ENCODE assay signal across 21 cellular contexts in genomic region chr11:61739966-61740365, GRCh38. TPM values are rescaled to one million over a fixed set of nuclear protein-coding genes. Genes with fewer than 3 reads are reported as not detected.
"Had no signal": no experiment of that assay in that cellular context is flagged by ENCODE, and none has a peak within 500 bp of the region (broad histone marks: within the 10 kb centered on the region; RNA-seq: fewer than 3 reads in every experiment).

No MANE protein-coding gene starts in this region.

- H3K4me2 ChIP-seq: neural progenitor cell had no signal

- H3K4me1 ChIP-seq: ascending aorta, gastrocnemius medialis, neural progenitor cell, prostate gland, tibial nerve had no signal

- H3K36me3 ChIP-seq: neural progenitor cell had no signal

- H3K27ac ChIP-seq: ascending aorta, gastrocnemius medialis, neural progenitor cell, prostate gland, tibial nerve had no signal

- FAIRE-seq: colon had no signal

- DNase-seq: activated CD4-positive, alpha-beta memory T cell treated with anti-CD3 and anti-CD28 coated beads for 36 hours; activated CD4-positive, alpha-beta T cell treated with anti-CD3 and anti-CD28 coated beads for 4 hours; activated CD4-positive, CD25-positive, alpha-beta regulatory T cell; activated CD8-positive, alpha-beta memory T cell treated with anti-CD3 and anti-CD28 coated beads, Interleukin-2, amount 10 ng/mL, durations not matched to agents 7 days and 5 days; activated effector memory CD4-positive, alpha-beta T cell treated with anti-CD3 and anti-CD28 coated beads, Interleukin-2, amount 50 U/mL, for 16 hours; activated T-cell treated with anti-CD3 and anti-CD28 coated beads for 4 hours; dorsolateral prefrontal cortex; esophagus squamous epithelium; gastrocnemius medialis; hippocampal formation; naive thymus-derived CD8-positive, alpha-beta T cell; stimulated activated CD4-positive, alpha-beta T cell treated with anti-CD3 and anti-CD28 coated beads, Interleukin-4, amount 100 ng/mL, for 4 hours; stimulated activated naive CD8-positive, alpha-beta T cell treated with anti-CD3 and anti-CD28 coated beads, Interleukin-15, amount 100 ng/mL, for 72 hours; SW 1271; T-helper 17 cell had no signal

- H3K9ac ChIP-seq: neural progenitor cell had no signal

- ATAC-seq: activated CD8-positive, alpha-beta memory T cell treated with anti-CD3 and anti-CD28 coated beads, Interleukin-2, amount 10 ng/mL, durations not matched to agents 7 days and 5 days; gastrocnemius medialis; naive thymus-derived CD8-positive, alpha-beta T cell; stimulated activated naive CD8-positive, alpha-beta T cell treated with anti-CD3 and anti-CD28 coated beads, Interleukin-15, amount 100 ng/mL, for 72 hours; T-helper 17 cell had no signal

- H3K9me3 ChIP-seq: ascending aorta, esophagus squamous epithelium, gastrocnemius medialis, prostate gland, tibial nerve had no signal

- H2AFZ ChIP-seq: neural progenitor cell had no signal

- H3K4me3 ChIP-seq: ascending aorta, dorsolateral prefrontal cortex, esophagus squamous epithelium, gastrocnemius medialis, lung, neural progenitor cell, prostate gland, tibial nerve had no signal

- H3K27me3 ChIP-seq: ascending aorta, dorsolateral prefrontal cortex, esophagus squamous epithelium, gastrocnemius medialis, neural progenitor cell, tibial nerve had no signal

RNA-seq across cellular contexts. Expression of gene MYRF, which starts 12.5 kb away (rescaled TPM):
- total RNA-seq: ascending aorta had no signal

RNA-seq across cellular contexts. Expression of gene DAGLA, which starts 59.8 kb away (rescaled TPM):
- total RNA-seq: activated CD8-positive, alpha-beta memory T cell treated with anti-CD3 and anti-CD28 coated beads, Interleukin-2, amount 10 ng/mL, durations not matched to agents 7 days and 5 days had no signal
- polyA plus RNA-seq: naive thymus-derived CD8-positive, alpha-beta T cell had no signal
